ENCODE assay signal across 23 cellular contexts in the genomic region with DNA sequence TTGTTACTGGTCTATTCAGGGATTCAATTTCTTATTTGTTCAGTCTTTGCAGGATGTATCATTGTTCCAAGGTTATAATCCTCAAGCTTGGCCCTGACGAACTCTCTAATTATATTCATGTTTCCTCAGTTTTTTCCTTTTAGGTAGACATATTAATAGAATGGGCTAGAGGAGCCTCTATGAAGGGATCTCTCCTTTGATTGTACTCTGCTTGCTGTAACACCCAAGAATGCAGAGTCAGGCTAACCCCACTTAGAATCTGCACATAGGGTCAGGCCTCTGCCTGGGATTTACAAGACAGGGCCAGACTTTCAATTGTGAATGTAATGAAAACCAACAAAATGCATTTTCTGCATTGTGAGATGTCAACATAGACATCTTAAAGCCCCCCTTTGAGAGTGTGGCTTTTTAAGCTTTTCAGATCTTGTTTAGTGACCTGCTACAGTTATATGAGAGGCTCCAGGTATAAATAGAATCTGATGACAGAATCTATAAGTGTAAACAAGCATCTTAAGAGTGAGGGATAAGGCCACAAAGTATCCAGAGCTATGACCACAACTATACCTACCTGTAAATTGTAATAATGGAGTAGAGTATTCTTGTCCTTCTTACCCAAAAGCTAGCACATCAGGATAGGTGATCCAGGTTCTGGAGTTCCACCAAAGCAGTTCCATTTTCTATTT.
"Had no signal": no experiment of that assay in that cellular context is flagged by ENCODE, and none has a peak within 500 bp of the region (broad histone marks: within the 10 kb centered on the region; RNA-seq: fewer than 3 reads in every experiment).

No MANE protein-coding gene starts in this region.

- H3K27me3 Mint-ChIP-seq: effector memory CD8-positive, alpha-beta T cell; naive B cell; stimulated activated memory B cell treated with anti-CD40 and anti-IgM and Interleukin-4, amounts not matched to agents 10 μg/mL and 1 μg/mL and 100 μg/mL, for 72 hours had no signal

- H3K9me3 ChIP-seq: pancreas, thoracic aorta had no signal

- H3K27ac ChIP-seq: coronary artery, hepatocyte, pancreas, thoracic aorta, tibial nerve, upper lobe of left lung had no signal

- H3K4me3 ChIP-seq: coronary artery, hepatocyte, mucosa of descending colon, pancreas, thoracic aorta, tibial nerve, upper lobe of left lung had no signal

- DNase-seq: dermis blood vessel endothelial cell; effector memory CD8-positive, alpha-beta T cell; head of caudate nucleus; kidney; mesenchymal stem cell; mucosa of descending colon; naive B cell; nephron progenitor cell; pancreas; stimulated activated CD4-positive, alpha-beta T cell treated with anti-CD3 and anti-CD28 coated beads, Interleukin-2, amount 100 ng/mL, for 24 hours; stimulated activated CD4-positive, alpha-beta T cell treated with anti-CD3 and anti-CD28 coated beads, Interleukin-4, amount 100 ng/mL, for 24 hours; stimulated activated naive CD8-positive, alpha-beta T cell treated with anti-CD3 and anti-CD28 coated beads, Interleukin-15, Interleukin-2, amounts not matched to agents 100 U/mL and 50 U/mL, for 24 hours had no signal

- H3K4me3 Mint-ChIP-seq: effector memory CD8-positive, alpha-beta T cell; mesothelial cell of epicardium; nephron progenitor cell; stimulated activated memory B cell treated with anti-CD40 and anti-IgM and Interleukin-4, amounts not matched to agents 10 μg/mL and 1 μg/mL and 100 μg/mL, for 72 hours had no signal

- H2AFZ ChIP-seq: hepatocyte had no signal

- ATAC-seq: effector memory CD8-positive, alpha-beta T cell; left lobe of liver; mucosa of descending colon; pancreas; sciatic nerve; stimulated activated memory B cell treated with anti-CD40 and anti-IgM and Interleukin-4, amounts not matched to agents 10 μg/mL and 1 μg/mL and 100 μg/mL, for 72 hours; stimulated activated naive CD8-positive, alpha-beta T cell treated with anti-CD3 and anti-CD28 coated beads, Interleukin-15, Interleukin-2, amounts not matched to agents 100 U/mL and 50 U/mL, for 24 hours had no signal

- H3K9me3 Mint-ChIP-seq: effector memory CD8-positive, alpha-beta T cell had no signal

- FAIRE-seq: frontal cortex, kidney, pancreas, urothelium cell line had no signal

- H3K27ac Mint-ChIP-seq: mesothelial cell of epicardium; nephron progenitor cell; stimulated activated memory B cell treated with anti-CD40 and anti-IgM and Interleukin-4, amounts not matched to agents 10 μg/mL and 1 μg/mL and 100 μg/mL, for 72 hours had no signal

- H3K4me2 ChIP-seq: hepatocyte had no signal

- H3K27me3 ChIP-seq: hepatocyte, pancreas, tibial nerve, upper lobe of left lung had no signal
